In genomic region chr10:71270301-71270777, GRCh38 we compare ENCODE assay signal across 8 cellular contexts. TPM values are rescaled to one million over a fixed set of nuclear protein-coding genes. Genes with fewer than 3 reads are reported as not detected.
DNase-seq lines count a peak whose midpoint lies in the region; ATAC-seq, FAIRE-seq and TF ChIP-seq lines count a peak whose summit lies in the region.

No MANE protein-coding gene starts in this region.

- no peak for FAIRE-seq in HTR-8/SVneo (lab: Jason Lieb, UNC)

- no peak for ATAC-seq in GM21576 (IDR thresholded peaks at IDR 0.05; ENCODE audit: unreplicated experiment)

- peaks cover 4% of the 10 kb centered on the region for H3K27me3 Mint-ChIP-seq in brain

- no peak overlapping the region for H3K4me3 ChIP-seq in OCI-LY3 (ENCODE audit: low read length)

- no peak overlapping the region for H3K4me2 ChIP-seq in OCI-LY3 (ENCODE audit: low read length)

- H3K27me3 ChIP-seq in OCI-LY3 (ENCODE audit: low read depth, low read length) = no peaks in the 10 kb centered on the region

- H3K9me3 Mint-ChIP-seq in brain = no peaks in the 10 kb centered on the region

- H3K9ac ChIP-seq in OCI-LY3 (ENCODE audit: low read length) = no peak overlapping the region

- H3K9me3 ChIP-seq in OCI-LY3 (ENCODE audit: insufficient read depth, low read length) = no peaks in the 10 kb centered on the region

- H2AFZ ChIP-seq in OCI-LY3 (ENCODE audit: low read depth, low read length) = no peak overlapping the region

- H4K20me1 ChIP-seq in OCI-LY3 (ENCODE audit: insufficient read depth, low read length) = no peaks in the 10 kb centered on the region

- peak overlapping the region in 1 of 5 experiments; percentile 7 for H3K4me3 Mint-ChIP-seq in brain

- H3K36me3 Mint-ChIP-seq in brain = no peaks in the 10 kb centered on the region

- H3K36me3 ChIP-seq in OCI-LY3 (replicated peaks; ENCODE audit: low read depth, low read length) = no peaks in the 10 kb centered on the region

- peak overlapping the region; percentile 36 to 94 (median 76) for H3K27ac Mint-ChIP-seq in brain

- H3K4me1 ChIP-seq in OCI-LY3 (ENCODE audit: low read length) = no peaks in the 10 kb centered on the region

- H3K79me2 ChIP-seq in OCI-LY3 (ENCODE audit: low read length) = no peaks in the 10 kb centered on the region

- peak; percentile 26 for DNase-seq in DMS79 treated with DMSO at 0.1 percent for 48 hours (lab: John Stamatoyannopoulos, UW)
- DNase-seq in HTR-8/SVneo (ENCODE audit: insufficient read length, low spot score) = peak; percentile 71
- DNase-seq in inferior parietal cortex (ENCODE audit: extremely low spot score) = peak; percentile 79
- peak; percentile 10 to 29 for DNase-seq in stimulated activated CD4-positive, alpha-beta T cell treated with anti-CD3 and anti-CD28 coated beads, Interleukin-4, amount 100 ng/mL, for 48 hours (ENCODE audit: low read depth in 2 of 2)
- DNase-seq in activated CD8-positive, alpha-beta memory T cell treated with anti-CD3 and anti-CD28 coated beads, Interleukin-2, amount 50 U/mL, for 4 hours = no peak

- no peak overlapping the region for H3K27ac ChIP-seq in OCI-LY3 (ENCODE audit: low read length)

- TF ChIP-seq CTCF in OCI-LY3 (IDR thresholded peaks at IDR 0.05; ENCODE audit: low read depth, low read length) = peak; percentile 60
- TF ChIP-seq CTCF in brain (conservative IDR thresholded peaks at IDR 0.05) = peak; percentile 52 to 64

- H3K4me1 Mint-ChIP-seq in brain = peaks cover 69% of the 10 kb centered on the region

RNA-seq across cellular contexts. Expression of gene SLC29A3, which starts 48.7 kb away (rescaled TPM):
- 7.7 TPM for polyA plus RNA-seq in brain (ENCODE audit: insufficient read depth, low read depth, low replicate concordance)

RNA-seq across cellular contexts. Expression of gene UNC5B, which starts 58.0 kb away (rescaled TPM):
- 31.8 TPM for polyA plus RNA-seq in brain (ENCODE audit: insufficient read depth, low read depth, low replicate concordance)
